8 cellular contexts compared by ENCODE assay signal in genomic region chr4:1291091-1291490, GRCh38. TPM values are rescaled to one million over a fixed set of nuclear protein-coding genes. Genes with fewer than 3 reads are reported as not detected.
DNase-seq lines count a peak whose midpoint lies in the region; ATAC-seq, FAIRE-seq and TF ChIP-seq lines count a peak whose summit lies in the region.

No MANE protein-coding gene starts in this region.

- WGBS in A549 (ENCODE audit: missing lambda C conversion rate), result 75% methylated on average over 9 of the region's 9 CpGs
- 25 to 26% methylated on average over 9 of the region's 9 CpGs for WGBS in body of pancreas, 2 donors

- peak overlapping the region; percentile 94 for H3K4me3 ChIP-seq in A549
- H3K4me3 ChIP-seq in HEK293 (ENCODE audit: low read depth, low read length), result peak overlapping the region; percentile 72
- H3K4me3 ChIP-seq in body of pancreas, result peak overlapping the region in 1 of 2 donors; percentile 82

- no peak for TF ChIP-seq EP300 in A549 (IDR thresholded peaks at IDR 0.05)

- H3K27me3 Mint-ChIP-seq in mesothelial cell of epicardium (ENCODE audit: low read depth), result no peaks in the 10 kb centered on the region

- peak overlapping the region; percentile 94 for H3K4me3 Mint-ChIP-seq in mesothelial cell of epicardium

- H3K9me3 Mint-ChIP-seq in mesothelial cell of epicardium, result peaks cover 4% of the 10 kb centered on the region

- H3K4me1 ChIP-seq in A549 (peaks cover 14% of the 10 kb centered on the region; the same call in 2 of the 3 replicates), HEK293 (ENCODE audit: control insufficient read depth, insufficient read depth, low read length) (peaks cover 3% of the 10 kb centered on the region; the same call in 1 of the 2 replicates), body of pancreas (peaks cover 47% of the 10 kb centered on the region)

- TF ChIP-seq CTCF in A549 (IDR thresholded peaks at IDR 0.05) (no peak), HEK293 (tag by site-specific recombination; IDR thresholded peaks at IDR 0.05) (no peak), body of pancreas (IDR thresholded peaks at IDR 0.05) (no peak), mesothelial cell of epicardium (IDR thresholded peaks at IDR 0.05; ENCODE audit: unreplicated experiment) (no peak)

- TF ChIP-seq POLR2A in A549 (IDR thresholded peaks at IDR 0.05; ENCODE audit: low read length) (no peak), body of pancreas (IDR thresholded peaks at IDR 0.05) (no peak)

- DNase-seq in A549 (ENCODE audit: low read depth in 1 of 2, low spot score in 1 of 2), result no peak
- no peak for DNase-seq in body of pancreas
- no peak for DNase-seq in mesothelial cell of epicardium (ENCODE audit: low spot score in 2 of 2, unreplicated experiment in 2 of 2)
- DNase-seq in HTR-8/SVneo (ENCODE audit: insufficient read length, low spot score), result no peak
- DNase-seq in stimulated activated CD4-positive, alpha-beta T cell treated with anti-CD3 and anti-CD28 coated beads, Interleukin-1b, Interleukin-23, amount 100 ng/mL, for 48 hours, result no peak
- DNase-seq in NCI-H446 treated with DMSO at 0.1 percent for 48 hours (lab: John Stamatoyannopoulos, UW), result no peak

- H3K9me3 ChIP-seq in A549 (no peaks in the 10 kb centered on the region; the same call in 2 of the 3 replicates), HEK293 (ENCODE audit: control insufficient read depth, insufficient read depth, low read depth, low read length) (no peaks in the 10 kb centered on the region), body of pancreas (no peaks in the 10 kb centered on the region)

- intact Hi-C loops in body of pancreas (cut with DNase I), result no loop called here

- H3K27ac ChIP-seq in A549 (peak overlapping the region in 1 of 2 experiments; percentile 99; a peak in 2 of 6 replicates), HEK293 (ENCODE audit: extremely low read depth, low read depth, low read length) (no peak overlapping the region), body of pancreas (peak overlapping the region in 3 of 4 donors; percentile 84 to 95 (median 92))

- FAIRE-seq in A549 (lab: Jason Lieb, UNC) (no peak), HTR-8/SVneo (lab: Jason Lieb, UNC) (no peak)

- ATAC-seq in A549 (no peak), body of pancreas (no peak), GM21360 (IDR thresholded peaks at IDR 0.05; ENCODE audit: unreplicated experiment) (no peak)

- POLR2A ChIA-PET in A549 (lab: Yijun Ruan, JAX), result interaction anchor here (2.0 kb wide), 1 partner anchor 8 kb away, joined by 5 read pairs; no protein-coding TSS in a partner anchor
- POLR2A ChIA-PET in HEK293 (lab: Yijun Ruan, JAX), result interaction anchor here (1.2 to 2.1 kb wide), 3 partner anchors 8 to 55 kb away, joined by 3 to 12 read pairs (median 9); partner anchors contain the start of gene UVSSA

- H3K27me3 ChIP-seq in body of pancreas, result no peaks in the 10 kb centered on the region

- no peak for TF ChIP-seq RAD21 in A549 (conservative IDR thresholded peaks at IDR 0.05 in 1 of 2, IDR thresholded peaks at IDR 0.05 in 1 of 2)

- peaks cover 27% of the 10 kb centered on the region for H3K4me1 Mint-ChIP-seq in mesothelial cell of epicardium

- CTCF ChIA-PET in A549 (lab: Yijun Ruan, JAX) (interaction anchor here (1.3 to 2.2 kb wide), 2 partner anchors 55 to 65 kb away, joined by 4 to 5 read pairs; no protein-coding TSS in a partner anchor), HEK293 (lab: Yijun Ruan, JAX) (no interaction called here)

- H3K36me3 ChIP-seq in HEK293 (ENCODE audit: control insufficient read depth in 2 of 2, insufficient read depth in 1 of 2, low read length in 2 of 2) (peaks cover 0 to 11% of the 10 kb centered on the region in 2 experiments; a peak in 1 of 3 replicates), body of pancreas (replicated peaks in 1 of 2; ENCODE audit: insufficient read depth in 1 of 2, low read depth in 2 of 2) (no peaks in the 10 kb centered on the region)

- H3K27ac Mint-ChIP-seq in mesothelial cell of epicardium, result peak overlapping the region; percentile 96

- peaks cover 1% of the 10 kb centered on the region for H3K36me3 Mint-ChIP-seq in mesothelial cell of epicardium

- peak overlapping the region; percentile 90 for H3K4me2 ChIP-seq in A549

TF ChIP-seq in A549, 52 proteins besides CTCF, POLR2A, EP300 and RAD21:
- no peak for TF ChIP-seq PHF8 (IDR thresholded peaks at IDR 0.05; ENCODE audit: borderline replicate concordance, low read depth)

TF ChIP-seq in HEK293, 187 proteins besides CTCF, POLR2A, EP300 and RAD21:
- TF ChIP-seq ZNF530 (tag by site-specific recombination; IDR thresholded peaks at IDR 0.05; ENCODE audit: low read depth) (no peak), ZNF658 (tag by site-specific recombination; IDR thresholded peaks at IDR 0.05) (no peak), ZNF426 (tag by site-specific recombination; IDR thresholded peaks at IDR 0.05) (no peak), ZNF335 (tag by site-specific recombination; conservative IDR thresholded peaks at IDR 0.05) (no peak), ZNF837 (tag by site-specific recombination; IDR thresholded peaks at IDR 0.05) (no peak), ZNF26 (tag by site-specific recombination; IDR thresholded peaks at IDR 0.05) (no peak), ZNF394 (tag by site-specific recombination; IDR thresholded peaks at IDR 0.05; ENCODE audit: borderline replicate concordance) (no peak), ZNF341 (tag by site-specific recombination; IDR thresholded peaks at IDR 0.05; ENCODE audit: low read depth) (no peak), ZFHX2 (tag by site-specific recombination; conservative IDR thresholded peaks at IDR 0.05) (no peak), ZNF175 (tag by site-specific recombination; IDR thresholded peaks at IDR 0.05) (no peak), ZNF571 (tag by site-specific recombination; IDR thresholded peaks at IDR 0.05) (no peak), KLF7 (tag by site-specific recombination; IDR thresholded peaks at IDR 0.05; ENCODE audit: borderline replicate concordance) (no peak), BCL11B (tag by site-specific recombination; IDR thresholded peaks at IDR 0.05; ENCODE audit: low read depth) (no peak), ZNF621 (tag by site-specific recombination; IDR thresholded peaks at IDR 0.05) (no peak), ZNF843 (tag by site-specific recombination; IDR thresholded peaks at IDR 0.05) (no peak)
- TF ChIP-seq, protein P1, sequence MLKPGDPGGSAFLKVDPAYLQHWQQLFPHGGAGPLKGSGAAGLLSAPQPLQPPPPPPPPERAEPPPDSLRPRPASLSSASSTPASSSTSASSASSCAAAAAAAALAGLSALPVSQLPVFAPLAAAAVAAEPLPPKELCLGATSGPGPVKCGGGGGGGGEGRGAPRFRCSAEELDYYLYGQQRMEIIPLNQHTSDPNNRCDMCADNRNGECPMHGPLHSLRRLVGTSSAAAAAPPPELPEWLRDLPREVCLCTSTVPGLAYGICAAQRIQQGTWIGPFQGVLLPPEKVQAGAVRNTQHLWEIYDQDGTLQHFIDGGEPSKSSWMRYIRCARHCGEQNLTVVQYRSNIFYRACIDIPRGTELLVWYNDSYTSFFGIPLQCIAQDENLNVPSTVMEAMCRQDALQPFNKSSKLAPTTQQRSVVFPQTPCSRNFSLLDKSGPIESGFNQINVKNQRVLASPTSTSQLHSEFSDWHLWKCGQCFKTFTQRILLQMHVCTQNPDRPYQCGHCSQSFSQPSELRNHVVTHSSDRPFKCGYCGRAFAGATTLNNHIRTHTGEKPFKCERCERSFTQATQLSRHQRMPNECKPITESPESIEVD (tag by site-specific recombination; IDR thresholded peaks at IDR 0.05), result no peak

RNA-seq across cellular contexts. Expression of gene MAEA, which starts 1.4 kb away (rescaled TPM):
- polyA plus RNA-seq in A549 (2011; rRNA removed) (42.4 and 46.1 TPM in 2 replicates), A549 (2017; fragmentation: RNase III; extraction: RNeasy Plus Mini Kit Qiagen cat#74134 plus additional on column Dnase treatment) (58.4 to 67.1 TPM (median 58.5 TPM) in 3 replicates)
- 109 and 110 TPM in 2 replicates for polyA plus RNA-seq in A549 (2012; cell fraction: cytosol; rRNA removed)
- 191 and 229 TPM in 2 replicates for polyA plus RNA-seq in A549 (2012; cell fraction: nucleus; rRNA removed)
- 22.2 and 31.8 TPM in 2 replicates for polyA minus RNA-seq in A549 (2011; rRNA and poly(A)+ RNA removed)
- total RNA-seq in body of pancreas (10 to 100 TPM; 68.7 to 88.0 TPM), mesothelial cell of epicardium (73.4 to 78.2 TPM (median 74.7 TPM) in 3 replicates)

RNA-seq across cellular contexts. Expression of gene CTBP1, which starts 42.2 kb away (rescaled TPM):
- polyA plus RNA-seq in A549 (2011; rRNA removed) (39.3 and 43.1 TPM in 2 replicates), A549 (2017; fragmentation: RNase III; extraction: RNeasy Plus Mini Kit Qiagen cat#74134 plus additional on column Dnase treatment) (85.3 to 94.1 TPM (median 93.1 TPM) in 3 replicates)
- 193 and 300 TPM in 2 replicates for polyA plus RNA-seq in A549 (2012; cell fraction: cytosol; rRNA removed)
- polyA plus RNA-seq in A549 (2012; cell fraction: nucleus; rRNA removed), result 430 and 585 TPM in 2 replicates
- 64.1 and 89.8 TPM in 2 replicates for polyA minus RNA-seq in A549 (2011; rRNA and poly(A)+ RNA removed)
- total RNA-seq in body of pancreas (100 to 1,000 TPM; 148 to 458 TPM), mesothelial cell of epicardium (186 to 194 TPM (median 192 TPM) in 3 replicates)

RNA-seq across cellular contexts. Expression of gene UVSSA, which starts 55.9 kb away (rescaled TPM):
- polyA plus RNA-seq in A549 (2011; rRNA removed) (6.3 and 6.9 TPM in 2 replicates), A549 (2017; fragmentation: RNase III; extraction: RNeasy Plus Mini Kit Qiagen cat#74134 plus additional on column Dnase treatment) (4.3 to 5.4 TPM (median 4.5 TPM) in 3 replicates)
- polyA plus RNA-seq in A549 (2012; cell fraction: cytosol; rRNA removed), result 6.8 and 7.9 TPM in 2 replicates
- polyA plus RNA-seq in A549 (2012; cell fraction: nucleus; rRNA removed), result 28.0 and 46.1 TPM in 2 replicates
- polyA minus RNA-seq in A549 (2011; rRNA and poly(A)+ RNA removed), result 4.3 and 6.2 TPM in 2 replicates
- total RNA-seq in body of pancreas (10 to 100 TPM; 18.2 to 26.0 TPM), mesothelial cell of epicardium (62.9 to 65.9 TPM (median 63.1 TPM) in 3 replicates)
